ENCODE assay signal across 1 cellular context in genomic region chr18:59864446-59864764, GRCh38.
A peak's percentile ranks its signal among the peaks of the same experiment; 100 is the strongest.
TF ChIP-seq lines count a peak whose summit lies in the region.

No MANE protein-coding gene starts in this region.

TF ChIP-seq in H1, 55 proteins besides CTCF, POLR2A, EP300 and RAD21:
- TF ChIP-seq SUZ12 (IDR thresholded peaks at IDR 0.05; ENCODE audit: low read length) (no peak), CEBPB (IDR thresholded peaks at IDR 0.05; ENCODE audit: low read depth, low read length) (peak; percentile 72)
- TF ChIP-seq, protein P1, sequence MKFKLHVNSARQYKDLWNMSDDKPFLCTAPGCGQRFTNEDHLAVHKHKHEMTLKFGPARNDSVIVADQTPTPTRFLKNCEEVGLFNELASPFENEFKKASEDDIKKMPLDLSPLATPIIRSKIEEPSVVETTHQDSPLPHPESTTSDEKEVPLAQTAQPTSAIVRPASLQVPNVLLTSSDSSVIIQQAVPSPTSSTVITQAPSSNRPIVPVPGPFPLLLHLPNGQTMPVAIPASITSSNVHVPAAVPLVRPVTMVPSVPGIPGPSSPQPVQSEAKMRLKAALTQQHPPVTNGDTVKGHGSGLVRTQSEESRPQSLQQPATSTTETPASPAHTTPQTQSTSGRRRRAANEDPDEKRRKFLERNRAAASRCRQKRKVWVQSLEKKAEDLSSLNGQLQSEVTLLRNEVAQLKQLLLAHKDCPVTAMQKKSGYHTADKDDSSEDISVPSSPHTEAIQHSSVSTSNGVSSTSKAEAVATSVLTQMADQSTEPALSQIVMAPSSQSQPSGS (IDR thresholded peaks at IDR 0.05; ENCODE audit: low read length), result peak; percentile 67; the same call in 1 of the 2 replicates
